In the genomic region with DNA sequence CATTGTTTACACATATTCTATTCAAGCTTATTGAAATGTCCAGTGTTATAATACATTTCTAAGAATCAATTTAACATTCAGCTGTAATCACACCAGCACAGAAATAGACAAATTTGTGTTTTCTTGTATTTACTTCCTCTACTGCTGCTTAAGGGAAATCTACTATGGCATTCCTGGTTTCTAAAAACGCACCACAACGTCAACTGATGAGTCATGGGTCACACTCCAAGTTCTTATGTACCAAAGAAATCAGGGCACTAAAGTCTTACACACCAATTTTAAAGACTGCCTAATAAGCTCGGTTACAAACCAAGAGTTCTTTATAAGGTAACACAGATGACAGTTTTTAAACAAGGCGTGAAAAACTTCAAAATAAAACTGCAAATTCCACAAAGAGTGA, we compare ENCODE assay signal across 8 cellular contexts. TPM values are rescaled to one million over a fixed set of nuclear protein-coding genes. Genes with fewer than 3 reads are reported as not detected.
DNase-seq lines count a peak whose midpoint lies in the region; ATAC-seq and TF ChIP-seq lines count a peak whose summit lies in the region.

No MANE protein-coding gene starts in this region.

- no peak overlapping the region for H3K27ac ChIP-seq in right cardiac atrium (ENCODE audit: low read length)
- no peak overlapping the region for H3K27ac ChIP-seq in upper lobe of right lung

- H3K4me3 ChIP-seq in astrocyte of the cerebellum (ENCODE audit: low read depth, low read length) (no peak overlapping the region), right cardiac atrium (ENCODE audit: low read length) (no peak overlapping the region), upper lobe of right lung (no peak overlapping the region)

- H3K9me3 ChIP-seq in right cardiac atrium (ENCODE audit: control insufficient read depth, low read length) (no peaks in the 10 kb centered on the region), upper lobe of right lung (no peaks in the 10 kb centered on the region)

- ATAC-seq in right cardiac atrium: peak; percentile 46 to 57
- peak; percentile 66 for ATAC-seq in upper lobe of right lung

- intact Hi-C loops in right cardiac atrium (cut with DNase I): no loop called here
- intact Hi-C loops in upper lobe of right lung (cut with DNase I): no loop called here

- TF ChIP-seq CTCF in astrocyte of the cerebellum (IDR thresholded peaks at IDR 0.05; ENCODE audit: low read depth, low read length, missing control alignments) (no peak), upper lobe of right lung (IDR thresholded peaks at IDR 0.05) (no peak)

- peak; percentile 15 for DNase-seq in NOMO-1 treated with DMSO at 0.1 percent for 48 hours (lab: John Stamatoyannopoulos, UW; ENCODE audit: unreplicated experiment)
- DNase-seq in NOMO-1 (lab: John Stamatoyannopoulos, UW; ENCODE audit: unreplicated experiment in 2 of 2): no peak
- DNase-seq in astrocyte of the cerebellum (ENCODE audit: low read depth): peak; percentile 64
- no peak for DNase-seq in right cardiac atrium
- no peak for DNase-seq in upper lobe of right lung
- no peak for DNase-seq in HK-2 (ENCODE audit: unreplicated experiment)
- DNase-seq in SK-N-DZ (ENCODE audit: low spot score): no peak
- no peak for DNase-seq in COR-L47 (lab: John Stamatoyannopoulos, UW)

- 44% methylated on average over 4 of the region's 4 CpGs for WGBS in right cardiac atrium

- H3K4me1 ChIP-seq in right cardiac atrium (ENCODE audit: control insufficient read depth, insufficient read depth, low read length): peaks cover 1% of the 10 kb centered on the region
- H3K4me1 ChIP-seq in upper lobe of right lung: peaks cover 7% of the 10 kb centered on the region

- in situ Hi-C loops in astrocyte of the cerebellum (cut with HindIII; ENCODE audit: low sequenced_read_pairs): no loop called here

- H3K36me3 ChIP-seq in upper lobe of right lung: no peaks in the 10 kb centered on the region

- H3K27me3 ChIP-seq in right cardiac atrium (ENCODE audit: control insufficient read depth, insufficient read depth) (no peaks in the 10 kb centered on the region), upper lobe of right lung (no peaks in the 10 kb centered on the region)

RNA-seq across cellular contexts. Expression of gene LNX2, which starts 13.2 kb away (rescaled TPM):
- 10 to 100 TPM in 3 of 4 donors, 1 to 10 TPM in 1; 9.1 to 15.3 (median 10.8) TPM for total RNA-seq in right cardiac atrium
- polyA plus RNA-seq in right cardiac atrium: 4.5 TPM
- 35.3 TPM for total RNA-seq in upper lobe of right lung
- polyA plus RNA-seq in SK-N-DZ (2014; cell fraction: cytosol; rRNA removed): 5.9 and 6.0 TPM in 2 replicates
- 2.1 and 2.7 TPM in 2 replicates for polyA plus RNA-seq in SK-N-DZ (2014; cell fraction: nucleus; rRNA removed)

RNA-seq across cellular contexts. Expression of gene POLR1D, which starts 14.6 kb away (rescaled TPM):
- total RNA-seq in right cardiac atrium: 10 to 100 TPM; 58.2 to 92.3 (median 82.5) TPM
- polyA plus RNA-seq in right cardiac atrium: 72.6 TPM
- 114 TPM for total RNA-seq in upper lobe of right lung
- 214 and 220 TPM in 2 replicates for polyA plus RNA-seq in SK-N-DZ (2014; cell fraction: cytosol; rRNA removed)
- polyA plus RNA-seq in SK-N-DZ (2014; cell fraction: nucleus; rRNA removed): 221 TPM in 2 replicates

Comparison
In these comparisons a context has a peak if more than half of its experiments do, and no peak if none do; other contexts are left out.
1. DNase-seq: peak in NOMO-1 treated with DMSO at 0.1 percent for 48 hours (single experiment) and astrocyte of the cerebellum (single experiment); none in NOMO-1 (0 of 2), right cardiac atrium (0 of 3), upper lobe of right lung (single experiment), HK-2 (single experiment), SK-N-DZ (single experiment) and COR-L47 (single experiment).